In the genomic region with DNA sequence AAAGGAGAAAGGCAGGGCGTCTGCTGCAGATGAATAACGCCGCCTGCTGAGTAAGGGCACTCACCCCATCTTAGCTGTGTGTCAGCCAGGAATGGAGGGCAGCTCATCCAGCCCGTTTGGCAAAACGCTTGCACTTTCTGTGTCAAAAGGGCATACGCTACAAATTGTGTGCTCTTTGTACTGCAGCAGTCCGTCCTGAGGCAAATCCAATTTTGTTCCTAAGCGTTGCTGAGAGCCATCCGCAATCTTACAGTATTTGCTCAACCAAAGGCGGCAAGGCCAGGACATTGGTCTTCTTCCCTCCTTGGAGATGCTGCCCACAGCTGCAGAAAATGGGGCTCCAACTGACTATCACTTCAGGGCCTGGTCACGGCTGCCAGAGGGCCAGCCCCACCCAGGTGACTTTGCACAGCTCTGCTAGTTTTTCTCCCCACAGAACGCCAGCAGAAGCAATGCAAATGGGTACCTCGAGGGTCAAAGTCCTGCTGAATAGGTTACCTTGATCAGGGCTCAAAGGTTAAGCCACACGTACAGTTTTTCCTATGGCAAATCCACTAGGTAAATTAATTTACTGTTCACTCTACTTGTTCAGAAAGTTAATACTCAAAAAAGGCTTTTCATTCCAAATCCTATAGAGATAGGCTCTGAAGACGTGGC, we compare ENCODE assay signal across 22 cellular contexts. TPM values are rescaled to one million over a fixed set of nuclear protein-coding genes. Genes with fewer than 3 reads are reported as not detected.
DNase-seq lines count a peak whose midpoint lies in the region; ATAC-seq, FAIRE-seq and TF ChIP-seq lines count a peak whose summit lies in the region.
"Had no signal": no experiment of that assay in that cellular context is flagged by ENCODE, and none has a peak within 500 bp of the region (broad histone marks: within the 10 kb centered on the region; RNA-seq: fewer than 3 reads in every experiment).

No MANE protein-coding gene starts in this region.

- CTCF ChIA-PET in CD4-positive, alpha-beta T cell (lab: Charles Lee): interaction anchor here (1.2 kb wide), 1 partner anchor 44 kb away, joined by 3 read pairs; no protein-coding TSS in a partner anchor

- H3K9me3 ChIP-seq in hepatocyte (ENCODE audit: low read depth): no peaks in the 10 kb centered on the region
- H3K9me3 ChIP-seq in small intestine (ENCODE audit: control insufficient read depth, low read depth): no peaks in the 10 kb centered on the region
- H3K9me3 ChIP-seq in CD4-positive, alpha-beta T cell (ENCODE audit: control insufficient read depth, low read length): no peaks in the 10 kb centered on the region
- H3K9me3 ChIP-seq: esophagus squamous epithelium, MG63, neutrophil, SJCRH30, uterus had no signal

- H3K4me1 ChIP-seq in hepatocyte (ENCODE audit: insufficient read depth): no peaks in the 10 kb centered on the region
- H3K4me1 ChIP-seq in small intestine (ENCODE audit: control insufficient read depth in 2 of 2, insufficient read depth in 1 of 2, low read depth in 1 of 2, low read length in 1 of 2): peaks cover 0 to 7% of the 10 kb centered on the region in 2 donors
- H3K4me1 ChIP-seq: SJCRH30, uterus had no signal

- H3K4me1 Mint-ChIP-seq in brain: peaks cover 71% of the 10 kb centered on the region
- H3K4me1 Mint-ChIP-seq in CD4-positive, alpha-beta T cell (ENCODE audit: low read depth): peaks cover 4% of the 10 kb centered on the region
- H3K4me1 Mint-ChIP-seq: B cell had no signal

- 81% methylated on average over 15 of the region's 15 CpGs for WGBS in hepatocyte (ENCODE audit: low lambda C conversion rate, missing lambda C conversion rate)
- 31 to 68% (median 43%) methylated on average over 15 of the region's 15 CpGs for WGBS in small intestine, 3 donors

- intact Hi-C loops in CD4-positive, alpha-beta T cell (cut with DNase I, micrococcal nuclease): no loop called here

- H3K4me3 Mint-ChIP-seq in brain: peak overlapping the region in 2 of 5 experiments; percentile 42 to 71
- H3K4me3 Mint-ChIP-seq in CD4-positive, alpha-beta T cell: no peak overlapping the region
- H3K4me3 Mint-ChIP-seq: B cell; T-helper 1 cell treated with Interleukin-12 subunit alpha and Interleukin-12 subunit beta and Interleukin-4 antibody, amounts not matched to agents 30 μg/mL and 1 μg/mL, for 36 hours had no signal

- H3K27ac ChIP-seq in hepatocyte: peak overlapping the region; percentile 31
- H3K27ac ChIP-seq in small intestine (ENCODE audit: low read depth in 1 of 2, low read length in 1 of 2): peak overlapping the region; percentile 40 to 86
- H3K27ac ChIP-seq in CD4-positive, alpha-beta T cell (ENCODE audit: low read depth, low read length): no peak overlapping the region
- H3K27ac ChIP-seq: esophagus squamous epithelium, neutrophil, SJCRH30, uterus had no signal

- H4K20me1 ChIP-seq in hepatocyte (ENCODE audit: insufficient read depth, poor library complexity, severe bottlenecking): no peaks in the 10 kb centered on the region

- peak; percentile 59 for DNase-seq in NCI-H82 (lab: John Stamatoyannopoulos, UW)
- no peak for DNase-seq in NCI-H82 treated with DMSO at 0.1 percent for 48 hours (lab: John Stamatoyannopoulos, UW; ENCODE audit: unreplicated experiment)
- peak; percentile 37 for DNase-seq in hepatocyte (ENCODE audit: low spot score)
- DNase-seq in small intestine: peak; percentile 95
- DNase-seq in NCI-H2029 treated with DMSO at 0.1 percent for 48 hours (lab: John Stamatoyannopoulos, UW): no peak
- DNase-seq in CD4-positive, alpha-beta T cell: no peak
- DNase-seq: activated CD4-positive, alpha-beta T cell treated with anti-CD3 and anti-CD28 coated beads, Interleukin-2, amount 50 U/mL, for 4 hours; activated naive CD4-positive, alpha-beta T cell; effector CD8-positive, alpha-beta T cell; EL; esophagus squamous epithelium; MG63; NCI-H1436; NCI-H748 treated with DMSO at 0.1 percent for 48 hours; SJCRH30; uterus had no signal

- POLR2A ChIA-PET in CD4-positive, alpha-beta T cell (lab: Charles Lee): no interaction called here

- H3K9me3 Mint-ChIP-seq in brain: no peaks in the 10 kb centered on the region
- H3K9me3 Mint-ChIP-seq in CD4-positive, alpha-beta T cell: no peaks in the 10 kb centered on the region
- H3K9me3 Mint-ChIP-seq: T-helper 1 cell treated with Interleukin-12 subunit alpha and Interleukin-12 subunit beta and Interleukin-4 antibody, amounts not matched to agents 30 μg/mL and 1 μg/mL, for 36 hours had no signal

- H2AFZ ChIP-seq in hepatocyte: no peak overlapping the region

- no peak for ATAC-seq in HG03460 (IDR thresholded peaks at IDR 0.05; ENCODE audit: unreplicated experiment)
- ATAC-seq in CD4-positive, alpha-beta T cell (ENCODE audit: poor library complexity): no peak

- H3K9me2 ChIP-seq in hepatocyte (replicated peaks; ENCODE audit: insufficient read depth): no peaks in the 10 kb centered on the region

- no peak for TF ChIP-seq CTCF in brain (conservative IDR thresholded peaks at IDR 0.05)
- TF ChIP-seq CTCF in hepatocyte (IDR thresholded peaks at IDR 0.05; ENCODE audit: poor library complexity): no peak
- no peak for TF ChIP-seq CTCF in CD4-positive, alpha-beta T cell (IDR thresholded peaks at IDR 0.05)

- H3K4me3 ChIP-seq in hepatocyte (no peak overlapping the region), small intestine (ENCODE audit: low read depth in 1 of 2, low read length in 2 of 2) (peak overlapping the region in 1 of 2 donors; percentile 12)
- H3K4me3 ChIP-seq: esophagus squamous epithelium, MG63, SJCRH30, uterus had no signal

- H3K36me3 Mint-ChIP-seq in brain: peaks cover 36% of the 10 kb centered on the region
- peaks cover 20% of the 10 kb centered on the region for H3K36me3 Mint-ChIP-seq in CD4-positive, alpha-beta T cell (ENCODE audit: low read depth)

- H3K27me3 ChIP-seq in hepatocyte (no peaks in the 10 kb centered on the region), small intestine (ENCODE audit: control insufficient read depth in 2 of 2, insufficient read depth in 2 of 2, low read length in 2 of 2) (no peaks in the 10 kb centered on the region)
- no peaks in the 10 kb centered on the region for H3K27me3 ChIP-seq in CD4-positive, alpha-beta T cell (ENCODE audit: control insufficient read depth, insufficient read depth, low read length)
- H3K27me3 ChIP-seq: esophagus squamous epithelium, MG63, neutrophil, SJCRH30, uterus had no signal

- H3K36me3 ChIP-seq in hepatocyte (replicated peaks; ENCODE audit: insufficient read depth, low read depth): no peaks in the 10 kb centered on the region
- H3K36me3 ChIP-seq in small intestine (ENCODE audit: control insufficient read depth in 2 of 2, insufficient read depth in 2 of 2, low read length in 2 of 2): peaks cover 0 to 4% of the 10 kb centered on the region in 2 donors
- H3K36me3 ChIP-seq: MG63, neutrophil, SJCRH30, uterus had no signal

- no peaks in the 10 kb centered on the region for H3K27me3 Mint-ChIP-seq in brain
- H3K27me3 Mint-ChIP-seq in CD4-positive, alpha-beta T cell: no peaks in the 10 kb centered on the region
- H3K27me3 Mint-ChIP-seq: B cell had no signal

- H3K27ac Mint-ChIP-seq in brain: peak overlapping the region in 4 of 5 experiments; percentile 44 to 96 (median 82)
- H3K27ac Mint-ChIP-seq in CD4-positive, alpha-beta T cell: no peak overlapping the region
- H3K27ac Mint-ChIP-seq: B cell; T-helper 1 cell treated with Interleukin-12 subunit alpha and Interleukin-12 subunit beta and Interleukin-4 antibody, amounts not matched to agents 30 μg/mL and 1 μg/mL, for 36 hours had no signal

- no peak for FAIRE-seq in small intestine (lab: Jason Lieb, UNC)
- FAIRE-seq: A204.1 had no signal

- peaks cover 28% of the 10 kb centered on the region for H3K79me2 ChIP-seq in hepatocyte

- H3K4me2 ChIP-seq in hepatocyte: no peak overlapping the region

RNA-seq across cellular contexts. Expression of a gene that starts 23.4 kb away (rescaled TPM):
- polyA plus RNA-seq in brain (ENCODE audit: insufficient read depth, low read depth, low replicate concordance) (84.2 TPM), hepatocyte (58.8 and 60.2 TPM in 2 replicates), small intestine (10 to 100 TPM; 21.1 to 33.5 (median 26.2) TPM)
- total RNA-seq in hepatocyte: 12.8 and 16.9 TPM in 2 replicates
- 10 to 100 TPM; 11.5 to 12.7 TPM for total RNA-seq in CD4-positive, alpha-beta T cell

RNA-seq across cellular contexts. Expression of a gene that starts 23.8 kb away (rescaled TPM):
- polyA plus RNA-seq in brain (ENCODE audit: insufficient read depth, low read depth, low replicate concordance) (85.9 TPM), hepatocyte (13.5 and 17.6 TPM in 2 replicates), small intestine (100 to 1,000 TPM in 1 of 3 donors, 10 to 100 TPM in 2; 59.9 to 104 (median 80.8) TPM)
- 63.9 and 80.4 TPM in 2 replicates for total RNA-seq in hepatocyte
- 10 to 100 TPM; 13.4 to 19.0 TPM for total RNA-seq in CD4-positive, alpha-beta T cell

Comparison
In these comparisons a context has a peak if more than half of its experiments do, and no peak if none do; other contexts are left out.
1. DNase-seq: peak in NCI-H82 (single experiment), hepatocyte (single experiment) and small intestine (single experiment); none in NCI-H82 treated with DMSO at 0.1 percent for 48 hours (single experiment), NCI-H2029 treated with DMSO at 0.1 percent for 48 hours (single experiment) and CD4-positive, alpha-beta T cell (0 of 10).